In the genomic region with DNA sequence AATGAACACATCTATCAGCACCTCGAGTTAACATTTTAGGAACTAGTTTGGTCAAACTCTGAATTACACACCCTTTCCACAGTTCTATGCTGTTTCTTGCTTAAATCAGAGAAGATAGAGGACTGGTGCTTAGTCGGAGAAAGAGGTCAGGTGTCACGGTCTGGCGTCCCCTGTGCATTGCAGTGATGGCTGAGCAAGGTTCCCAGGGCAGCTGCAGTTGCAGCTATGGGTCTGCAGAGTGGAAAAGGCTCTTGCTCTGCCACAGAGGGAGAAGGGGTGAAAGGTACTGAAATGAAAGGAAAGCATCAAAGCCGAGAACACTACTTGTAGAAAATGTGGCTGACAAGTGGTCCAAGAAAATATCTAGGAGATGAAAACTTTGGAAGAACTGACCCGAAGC, we compare ENCODE assay signal across 39 cellular contexts. TPM values are rescaled to one million over a fixed set of nuclear protein-coding genes. Genes with fewer than 3 reads are reported as not detected.
"Had no signal": no experiment of that assay in that cellular context is flagged by ENCODE, and none has a peak within 500 bp of the region (broad histone marks: within the 10 kb centered on the region; RNA-seq: fewer than 3 reads in every experiment).

No MANE protein-coding gene starts in this region.

- DNase-seq: activated CD4-positive, alpha-beta memory T cell treated with anti-CD3 and anti-CD28 coated beads, Interleukin-2, amount 10 ng/mL, durations not matched to agents 7 days and 5 days; activated CD4-positive, alpha-beta T cell treated with anti-CD3 and anti-CD28 coated beads for 1 hour; activated CD4-positive, alpha-beta T cell treated with anti-CD3 and anti-CD28 coated beads for 36 hours; activated CD4-positive, alpha-beta T cell treated with anti-CD3 and anti-CD28 coated beads for 48 hours; activated CD4-positive, alpha-beta T cell treated with anti-CD3 and anti-CD28 coated beads, Interleukin-2, amount 10 ng/mL, durations not matched to agents 7 days and 5 days; activated CD4-positive, alpha-beta T cell treated with anti-CD3 and anti-CD28 coated beads, Interleukin-2, amount 50 U/mL, for 48 hours; activated CD4-positive, CD25-positive, alpha-beta regulatory T cell; activated CD8-positive, alpha-beta memory T cell treated with anti-CD3 and anti-CD28 coated beads for 24 hours; activated CD8-positive, alpha-beta memory T cell treated with anti-CD3 and anti-CD28 coated beads, Interleukin-2, amount 10 ng/mL, durations not matched to agents 7 days and 5 days; activated CD8-positive, alpha-beta memory T cell treated with anti-CD3 and anti-CD28 coated beads, Interleukin-2, amount 50 U/mL, for 48 hours; activated CD8-positive, alpha-beta T cell treated with anti-CD3 and anti-CD28 coated beads, Interleukin-2, amount 10 ng/mL, durations not matched to agents 7 days and 5 days; activated effector memory CD4-positive, alpha-beta T cell treated with Interleukin-2 at 50 U/mL for 16 hours; activated gamma-delta T cell; activated naive CD4-positive, alpha-beta T cell treated with anti-CD3 and anti-CD28 coated beads, Interleukin-2, amount 10 ng/mL, durations not matched to agents 7 days and 5 days; activated naive CD4-positive, alpha-beta T cell treated with Interleukin-2 at 50 U/mL for 16 hours; activated naive CD8-positive, alpha-beta T cell treated with anti-CD3 and anti-CD28 coated beads, Interleukin-2, amount 10 ng/mL, durations not matched to agents 7 days and 5 days; activated naive CD8-positive, alpha-beta T cell treated with anti-CD3 and anti-CD28 coated beads, Interleukin-2, amount 50 U/mL, for 24 hours; activated T-cell treated with anti-CD3 and anti-CD28 coated beads, Interleukin-2, amount 50 U/mL, for 24 hours; activated T-cell treated with anti-CD3 and anti-CD28 coated beads, Interleukin-2, amount 50 U/mL, for 48 hours; amygdala; anterior cingulate cortex; caudate nucleus; cerebellar nuclear complex; T-helper 1 cell; T-helper 9 cell had no signal

- H3K4me3 Mint-ChIP-seq: activated CD4-positive, alpha-beta memory T cell treated with anti-CD3 and anti-CD28 coated beads, Interleukin-2, amount 10 ng/mL, durations not matched to agents 7 days and 5 days; activated CD4-positive, alpha-beta T cell treated with anti-CD3 and anti-CD28 coated beads for 36 hours; activated CD4-positive, alpha-beta T cell treated with anti-CD3 and anti-CD28 coated beads, Interleukin-2, amount 10 ng/mL, durations not matched to agents 7 days and 5 days; activated CD8-positive, alpha-beta memory T cell treated with anti-CD3 and anti-CD28 coated beads, Interleukin-2, amount 10 ng/mL, durations not matched to agents 7 days and 5 days; activated CD8-positive, alpha-beta T cell treated with anti-CD3 and anti-CD28 coated beads, Interleukin-2, amount 10 ng/mL, durations not matched to agents 7 days and 5 days; activated naive CD4-positive, alpha-beta T cell treated with anti-CD3 and anti-CD28 coated beads, Interleukin-2, amount 10 ng/mL, durations not matched to agents 7 days and 5 days; activated naive CD4-positive, alpha-beta T cell treated with anti-CD3 and anti-CD28 coated beads, Interleukin-2, amount 50 U/mL, for 24 hours; activated naive CD8-positive, alpha-beta T cell; activated naive CD8-positive, alpha-beta T cell treated with anti-CD3 and anti-CD28 coated beads, Interleukin-2, amount 10 ng/mL, durations not matched to agents 7 days and 5 days; activated naive CD8-positive, alpha-beta T cell treated with anti-CD3 and anti-CD28 coated beads, Interleukin-2, amount 50 U/mL, for 24 hours; activated T-cell treated with anti-CD3 and anti-CD28 coated beads, Interleukin-2, amount 50 U/mL, for 24 hours; brain; central memory CD8-positive, alpha-beta T cell; T-helper 1 cell treated with Interleukin-12 subunit alpha and Interleukin-12 subunit beta and Interleukin-4 antibody, amounts not matched to agents 30 μg/mL and 1 μg/mL, for 36 hours; T-helper 2 cell treated with Interferon-gamma antibody and Interleukin-4, amounts not matched to agents 5 μg/mL and 100 μg/mL, for 36 hours had no signal

- ATAC-seq: activated CD4-positive, alpha-beta T cell treated with anti-CD3 and anti-CD28 coated beads for 36 hours; activated CD8-positive, alpha-beta memory T cell treated with anti-CD3 and anti-CD28 coated beads, Interleukin-2, amount 10 ng/mL, durations not matched to agents 7 days and 5 days; activated CD8-positive, alpha-beta T cell treated with anti-CD3 and anti-CD28 coated beads, Interleukin-2, amount 10 ng/mL, durations not matched to agents 7 days and 5 days; activated naive CD8-positive, alpha-beta T cell treated with anti-CD3 and anti-CD28 coated beads, Interleukin-2, amount 50 U/mL, for 24 hours had no signal

- H3K4me1 Mint-ChIP-seq: activated CD4-positive, alpha-beta memory T cell treated with anti-CD3 and anti-CD28 coated beads, Interleukin-2, amount 10 ng/mL, durations not matched to agents 7 days and 5 days; activated CD4-positive, alpha-beta T cell treated with anti-CD3 and anti-CD28 coated beads, Interleukin-2, amount 10 ng/mL, durations not matched to agents 7 days and 5 days; activated CD8-positive, alpha-beta memory T cell treated with anti-CD3 and anti-CD28 coated beads, Interleukin-2, amount 10 ng/mL, durations not matched to agents 7 days and 5 days; activated naive CD4-positive, alpha-beta T cell treated with anti-CD3 and anti-CD28 coated beads, Interleukin-2, amount 10 ng/mL, durations not matched to agents 7 days and 5 days; activated naive CD4-positive, alpha-beta T cell treated with anti-CD3 and anti-CD28 coated beads, Interleukin-2, amount 50 U/mL, for 24 hours; activated naive CD8-positive, alpha-beta T cell treated with anti-CD3 and anti-CD28 coated beads, Interleukin-2, amount 10 ng/mL, durations not matched to agents 7 days and 5 days; activated naive CD8-positive, alpha-beta T cell treated with anti-CD3 and anti-CD28 coated beads, Interleukin-2, amount 50 U/mL, for 24 hours; central memory CD8-positive, alpha-beta T cell had no signal

- H3K27ac ChIP-seq: ascending aorta, cardiac muscle cell, VCaP had no signal

- H3K27me3 ChIP-seq: ascending aorta, cardiac muscle cell had no signal

- H3K36me3 Mint-ChIP-seq: activated CD8-positive, alpha-beta memory T cell treated with anti-CD3 and anti-CD28 coated beads, Interleukin-2, amount 10 ng/mL, durations not matched to agents 7 days and 5 days; activated naive CD4-positive, alpha-beta T cell treated with anti-CD3 and anti-CD28 coated beads, Interleukin-2, amount 10 ng/mL, durations not matched to agents 7 days and 5 days; activated naive CD4-positive, alpha-beta T cell treated with anti-CD3 and anti-CD28 coated beads, Interleukin-2, amount 50 U/mL, for 24 hours; activated naive CD8-positive, alpha-beta T cell; activated naive CD8-positive, alpha-beta T cell treated with anti-CD3 and anti-CD28 coated beads, Interleukin-2, amount 10 ng/mL, durations not matched to agents 7 days and 5 days; brain had no signal

- H3K9me3 Mint-ChIP-seq: activated CD4-positive, alpha-beta memory T cell treated with anti-CD3 and anti-CD28 coated beads, Interleukin-2, amount 10 ng/mL, durations not matched to agents 7 days and 5 days; activated CD4-positive, alpha-beta T cell treated with anti-CD3 and anti-CD28 coated beads, Interleukin-2, amount 10 ng/mL, durations not matched to agents 7 days and 5 days; activated naive CD4-positive, alpha-beta T cell treated with anti-CD3 and anti-CD28 coated beads, Interleukin-2, amount 10 ng/mL, durations not matched to agents 7 days and 5 days; activated naive CD4-positive, alpha-beta T cell treated with anti-CD3 and anti-CD28 coated beads, Interleukin-2, amount 50 U/mL, for 24 hours; activated naive CD8-positive, alpha-beta T cell treated with anti-CD3 and anti-CD28 coated beads, Interleukin-2, amount 10 ng/mL, durations not matched to agents 7 days and 5 days; activated naive CD8-positive, alpha-beta T cell treated with anti-CD3 and anti-CD28 coated beads, Interleukin-2, amount 50 U/mL, for 24 hours; activated T-cell treated with anti-CD3 and anti-CD28 coated beads, Interleukin-2, amount 50 U/mL, for 24 hours; activated T-helper 2 cell treated with anti-CD3 and anti-CD28 coated beads, Interferon-gamma antibody, Interleukin-2, Interleukin-4, amounts not matched to agents 10 μg/mL and 5 μg/mL and 100 μg/mL, durations not matched to agents 14 hours and 24 hours and 36 hours; brain; central memory CD8-positive, alpha-beta T cell; T-helper 1 cell treated with Interleukin-12 subunit alpha and Interleukin-12 subunit beta and Interleukin-4 antibody, amounts not matched to agents 30 μg/mL and 1 μg/mL, for 36 hours; T-helper 2 cell treated with Interferon-gamma antibody and Interleukin-4, amounts not matched to agents 5 μg/mL and 100 μg/mL, for 36 hours had no signal

- H3K27ac Mint-ChIP-seq: activated CD4-positive, alpha-beta memory T cell treated with anti-CD3 and anti-CD28 coated beads, Interleukin-2, amount 10 ng/mL, durations not matched to agents 7 days and 5 days; activated CD4-positive, alpha-beta T cell treated with anti-CD3 and anti-CD28 coated beads for 36 hours; activated CD4-positive, alpha-beta T cell treated with anti-CD3 and anti-CD28 coated beads, Interleukin-2, amount 10 ng/mL, durations not matched to agents 7 days and 5 days; activated CD8-positive, alpha-beta memory T cell treated with anti-CD3 and anti-CD28 coated beads, Interleukin-2, amount 10 ng/mL, durations not matched to agents 7 days and 5 days; activated CD8-positive, alpha-beta T cell treated with anti-CD3 and anti-CD28 coated beads, Interleukin-2, amount 10 ng/mL, durations not matched to agents 7 days and 5 days; activated naive CD4-positive, alpha-beta T cell treated with anti-CD3 and anti-CD28 coated beads, Interleukin-2, amount 10 ng/mL, durations not matched to agents 7 days and 5 days; activated naive CD4-positive, alpha-beta T cell treated with anti-CD3 and anti-CD28 coated beads, Interleukin-2, amount 50 U/mL, for 24 hours; activated naive CD8-positive, alpha-beta T cell; activated naive CD8-positive, alpha-beta T cell treated with anti-CD3 and anti-CD28 coated beads, Interleukin-2, amount 10 ng/mL, durations not matched to agents 7 days and 5 days; activated naive CD8-positive, alpha-beta T cell treated with anti-CD3 and anti-CD28 coated beads, Interleukin-2, amount 50 U/mL, for 24 hours; activated T-cell treated with anti-CD3 and anti-CD28 coated beads, Interleukin-2, amount 50 U/mL, for 24 hours; activated T-helper 2 cell treated with anti-CD3 and anti-CD28 coated beads, Interferon-gamma antibody, Interleukin-2, Interleukin-4, amounts not matched to agents 10 μg/mL and 5 μg/mL and 100 μg/mL, durations not matched to agents 14 hours and 24 hours and 36 hours; brain; T-helper 1 cell treated with Interleukin-12 subunit alpha and Interleukin-12 subunit beta and Interleukin-4 antibody, amounts not matched to agents 30 μg/mL and 1 μg/mL, for 36 hours; T-helper 2 cell treated with Interferon-gamma antibody and Interleukin-4, amounts not matched to agents 5 μg/mL and 100 μg/mL, for 36 hours had no signal

- FAIRE-seq: bronchial epithelial cell, TTC549 had no signal

- H3K4me3 ChIP-seq: ascending aorta, cardiac muscle cell had no signal

- H3K4me1 ChIP-seq: ascending aorta had no signal

- H3K36me3 ChIP-seq: ascending aorta, cardiac muscle cell had no signal

- H3K27me3 Mint-ChIP-seq: activated naive CD8-positive, alpha-beta T cell treated with anti-CD3 and anti-CD28 coated beads, Interleukin-2, amount 50 U/mL, for 24 hours; activated T-cell treated with anti-CD3 and anti-CD28 coated beads, Interleukin-2, amount 50 U/mL, for 24 hours had no signal

- H3K9me3 ChIP-seq: ascending aorta had no signal

RNA-seq across cellular contexts. Expression of a gene that starts 25.2 kb away (rescaled TPM):
- total RNA-seq: activated CD8-positive, alpha-beta T cell treated with anti-CD3 and anti-CD28 coated beads, Interleukin-2, amount 10 ng/mL, durations not matched to agents 7 days and 5 days; activated naive CD8-positive, alpha-beta T cell treated with anti-CD3 and anti-CD28 coated beads, Interleukin-2, amount 10 ng/mL, durations not matched to agents 7 days and 5 days had no signal

RNA-seq across cellular contexts. Expression of a gene that starts 38.4 kb away (rescaled TPM):
- total RNA-seq: activated CD4-positive, alpha-beta memory T cell treated with anti-CD3 and anti-CD28 coated beads, Interleukin-2, amount 10 ng/mL, durations not matched to agents 7 days and 5 days; activated CD4-positive, alpha-beta T cell treated with anti-CD3 and anti-CD28 coated beads for 36 hours; activated CD4-positive, alpha-beta T cell treated with anti-CD3 and anti-CD28 coated beads, Interleukin-2, amount 10 ng/mL, durations not matched to agents 7 days and 5 days; activated CD8-positive, alpha-beta memory T cell treated with anti-CD3 and anti-CD28 coated beads, Interleukin-2, amount 10 ng/mL, durations not matched to agents 7 days and 5 days; activated CD8-positive, alpha-beta T cell treated with anti-CD3 and anti-CD28 coated beads, Interleukin-2, amount 10 ng/mL, durations not matched to agents 7 days and 5 days; activated naive CD8-positive, alpha-beta T cell treated with anti-CD3 and anti-CD28 coated beads, Interleukin-2, amount 10 ng/mL, durations not matched to agents 7 days and 5 days; activated T-helper 2 cell treated with anti-CD3 and anti-CD28 coated beads, Interferon-gamma antibody, Interleukin-2, Interleukin-4, amounts not matched to agents 10 μg/mL and 5 μg/mL and 100 μg/mL, durations not matched to agents 14 hours and 24 hours and 36 hours; ascending aorta; bronchial epithelial cell; cardiac muscle cell; chondrocyte had no signal
- polyA plus RNA-seq: adipose tissue, cardiac muscle cell had no signal
